In the genomic region with DNA sequence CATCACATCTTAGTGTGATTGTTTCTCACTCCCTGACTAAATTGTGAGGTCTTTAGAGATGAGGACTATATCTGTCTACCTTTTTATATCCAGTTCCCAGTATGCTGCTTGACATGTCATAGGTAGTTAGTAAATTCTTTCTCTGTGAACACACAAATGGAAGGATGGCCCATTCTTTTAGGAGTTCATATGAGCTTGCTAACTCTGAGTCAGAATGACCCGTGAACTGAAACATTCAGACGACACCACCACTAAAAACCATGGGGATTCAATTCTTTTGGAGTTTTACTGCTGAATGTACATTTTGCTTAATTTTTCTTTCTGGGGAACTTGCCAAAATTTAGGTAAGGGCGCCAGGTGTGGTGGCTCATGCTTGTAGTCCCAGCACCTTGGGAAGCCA, we compare ENCODE assay signal across 17 cellular contexts.
"Had no signal": no experiment of that assay in that cellular context is flagged by ENCODE, and none has a peak within 500 bp of the region (broad histone marks: within the 10 kb centered on the region; RNA-seq: fewer than 3 reads in every experiment).

No MANE protein-coding gene starts in this region.

- H3K9me3 Mint-ChIP-seq: activated CD4-positive, alpha-beta T cell treated with anti-CD3 and anti-CD28 coated beads, Interleukin-2, amount 10 ng/mL, durations not matched to agents 24 days and 14 days; activated naive CD8-positive, alpha-beta T cell treated with anti-CD3 and anti-CD28 coated beads, Interleukin-2, amount 50 U/mL, for 24 hours; activated T-cell treated with anti-CD3 and anti-CD28 coated beads, Interleukin-2, amount 50 U/mL, for 4 hours; activated T-helper 2 cell treated with anti-CD3 and anti-CD28 coated beads, Interferon-gamma antibody, Interleukin-2, Interleukin-4, amounts not matched to agents 10 μg/mL and 5 μg/mL and 100 μg/mL, durations not matched to agents 14 hours and 24 hours and 36 hours; immature natural killer cell; neural crest cell; stimulated activated naive CD8-positive, alpha-beta T cell treated with anti-CD3 and anti-CD28 coated beads, Interleukin-15, amount 100 ng/mL, for 72 hours had no signal

- H3K27ac Mint-ChIP-seq: activated CD4-positive, alpha-beta T cell treated with anti-CD3 and anti-CD28 coated beads, Interleukin-2, amount 10 ng/mL, durations not matched to agents 24 days and 14 days; activated naive CD8-positive, alpha-beta T cell treated with anti-CD3 and anti-CD28 coated beads, Interleukin-2, amount 50 U/mL, for 24 hours; activated T-helper 2 cell treated with anti-CD3 and anti-CD28 coated beads, Interferon-gamma antibody, Interleukin-2, Interleukin-4, amounts not matched to agents 10 μg/mL and 5 μg/mL and 100 μg/mL, durations not matched to agents 14 hours and 24 hours and 36 hours had no signal

- H3K27ac ChIP-seq: body of pancreas, right lobe of liver, skin epidermis, tibial artery, VCaP had no signal

- H3K4me3 ChIP-seq: body of pancreas, right lobe of liver, skin epidermis, tibial artery had no signal

- H3K4me3 Mint-ChIP-seq: activated CD4-positive, alpha-beta T cell treated with anti-CD3 and anti-CD28 coated beads, Interleukin-2, amount 10 ng/mL, durations not matched to agents 24 days and 14 days; activated naive CD8-positive, alpha-beta T cell treated with anti-CD3 and anti-CD28 coated beads, Interleukin-2, amount 50 U/mL, for 24 hours; activated T-cell treated with anti-CD3 and anti-CD28 coated beads, Interleukin-2, amount 50 U/mL, for 4 hours; immature natural killer cell; neural crest cell; stimulated activated naive CD8-positive, alpha-beta T cell treated with anti-CD3 and anti-CD28 coated beads, Interleukin-15, amount 100 ng/mL, for 72 hours; T-helper 17 cell had no signal

- H3K4me1 ChIP-seq: body of pancreas, right lobe of liver, tibial artery had no signal

- ATAC-seq: activated CD4-positive, CD25-positive, alpha-beta regulatory T cell treated with anti-CD3 and anti-CD28 coated beads, Interleukin-2, amount 50 U/mL, for 24 hours; activated naive CD8-positive, alpha-beta T cell treated with anti-CD3 and anti-CD28 coated beads, Interleukin-2, amount 50 U/mL, for 24 hours; activated T-cell treated with anti-CD3 and anti-CD28 coated beads, Interleukin-2, amount 50 U/mL, for 4 hours had no signal

- H3K9me3 ChIP-seq: body of pancreas, right lobe of liver, tibial artery had no signal

- DNase-seq: activated naive CD8-positive, alpha-beta T cell treated with anti-CD3 and anti-CD28 coated beads, Interleukin-2, amount 50 U/mL, for 24 hours; occipital lobe; right lobe of liver; stimulated activated CD4-positive, alpha-beta T cell treated with anti-CD3 and anti-CD28 coated beads, Interleukin-1b, Interleukin-23, amount 100 ng/mL, for 48 hours; stimulated activated naive CD8-positive, alpha-beta T cell treated with anti-CD3 and anti-CD28 coated beads, Interleukin-15, amount 100 ng/mL, for 72 hours; SW 1271 had no signal

- H3K27me3 ChIP-seq: body of pancreas, right lobe of liver, tibial artery had no signal

- H3K4me1 Mint-ChIP-seq: neural crest cell had no signal

- H3K27me3 Mint-ChIP-seq: activated CD4-positive, alpha-beta T cell treated with anti-CD3 and anti-CD28 coated beads, Interleukin-2, amount 10 ng/mL, durations not matched to agents 24 days and 14 days; activated naive CD8-positive, alpha-beta T cell treated with anti-CD3 and anti-CD28 coated beads, Interleukin-2, amount 50 U/mL, for 24 hours; stimulated activated naive CD8-positive, alpha-beta T cell treated with anti-CD3 and anti-CD28 coated beads, Interleukin-15, amount 100 ng/mL, for 72 hours; T-helper 17 cell had no signal
